Comparison of ENCODE assay signal across 17 cellular contexts in the genomic region with DNA sequence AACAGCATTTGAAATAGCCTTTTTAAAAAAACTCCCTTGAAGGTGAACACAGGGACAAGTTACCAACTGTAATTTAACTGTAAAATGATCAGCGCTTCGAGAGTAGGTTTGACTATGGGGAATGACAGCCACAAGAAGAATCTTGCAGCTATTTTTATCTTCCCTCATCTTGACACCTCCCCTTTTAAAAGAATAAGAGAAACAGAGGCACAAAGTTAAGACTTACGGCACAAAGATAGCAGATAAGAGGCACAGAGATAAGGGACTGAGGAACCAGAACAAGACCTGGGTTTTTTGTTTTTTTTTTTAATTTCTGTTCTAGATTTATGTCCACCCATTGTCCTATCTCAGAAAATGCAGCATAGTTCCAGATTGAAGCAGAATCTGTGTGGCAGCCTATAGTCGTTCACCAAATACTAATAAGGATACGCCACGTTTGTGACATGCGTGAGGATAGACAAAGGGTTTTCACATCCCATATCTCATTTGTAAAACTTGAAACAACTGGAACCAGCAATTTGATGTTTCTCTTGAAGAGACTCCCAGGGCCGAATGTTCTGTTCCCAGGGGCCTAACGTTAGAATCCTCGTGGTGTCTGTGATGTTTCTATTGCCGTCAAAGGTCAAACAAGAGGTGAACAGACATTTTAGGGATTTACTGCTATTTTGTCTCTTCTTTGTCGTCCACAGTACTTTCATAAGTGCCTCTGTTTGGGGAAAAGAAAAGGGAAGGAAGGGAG.
A peak's percentile ranks its signal among the peaks of the same experiment; 100 is the strongest.
DNase-seq lines count a peak whose midpoint lies in the region; ATAC-seq and TF ChIP-seq lines count a peak whose summit lies in the region.
"Had no signal": no experiment of that assay in that cellular context is flagged by ENCODE, and none has a peak within 500 bp of the region (broad histone marks: within the 10 kb centered on the region; RNA-seq: fewer than 3 reads in every experiment).

No MANE protein-coding gene starts in this region.

- no peaks in the 10 kb centered on the region for H3K27me3 ChIP-seq in CD4-positive, CD25-positive, alpha-beta regulatory T cell (ENCODE audit: control insufficient read depth, insufficient read depth, low read length)
- H3K27me3 ChIP-seq in DOHH2 (ENCODE audit: control insufficient read depth, low read length) = no peaks in the 10 kb centered on the region
- H3K27me3 ChIP-seq: foreskin keratinocyte, SJCRH30, tibial nerve had no signal

- peaks cover 7% of the 10 kb centered on the region for H3K36me3 Mint-ChIP-seq in CD4-positive, CD25-positive, alpha-beta regulatory T cell
- peaks cover 24% of the 10 kb centered on the region for H3K36me3 Mint-ChIP-seq in activated naive CD8-positive, alpha-beta T cell treated with anti-CD3 and anti-CD28 coated beads, Interleukin-2, amount 10 ng/mL, durations not matched to agents 7 days and 5 days
- peaks cover 0 to 17% (median 14%) of the 10 kb centered on the region in 3 donors for H3K36me3 Mint-ChIP-seq in naive thymus-derived CD8-positive, alpha-beta T cell

- no peak for DNase-seq in CD4-positive, CD25-positive, alpha-beta regulatory T cell
- no peak for DNase-seq in activated naive CD8-positive, alpha-beta T cell treated with anti-CD3 and anti-CD28 coated beads, Interleukin-2, amount 10 ng/mL, durations not matched to agents 7 days and 5 days
- no peak for DNase-seq in naive thymus-derived CD8-positive, alpha-beta T cell
- DNase-seq in NCI-H510A (lab: John Stamatoyannopoulos, UW) = no peak
- DNase-seq: foreskin keratinocyte; GM23248; NCI-H226; occipital lobe; SJCRH30; stimulated activated CD4-positive, alpha-beta T cell treated with anti-CD3 and anti-CD28 coated beads, Interleukin-4, amount 100 ng/mL, for 1 hour; stimulated activated CD8-positive, alpha-beta memory T cell treated with anti-CD3 and anti-CD28 coated beads, Interleukin-4, amount 100 ng/mL, for 48 hours had no signal

- H3K27ac Mint-ChIP-seq in CD4-positive, CD25-positive, alpha-beta regulatory T cell = peak overlapping the region; percentile 95 to 98 (median 96)
- peak overlapping the region; percentile 98 for H3K27ac Mint-ChIP-seq in activated naive CD8-positive, alpha-beta T cell treated with anti-CD3 and anti-CD28 coated beads, Interleukin-2, amount 10 ng/mL, durations not matched to agents 7 days and 5 days
- peak overlapping the region; percentile 72 to 99 (median 92) for H3K27ac Mint-ChIP-seq in naive thymus-derived CD8-positive, alpha-beta T cell

- POLR2A ChIA-PET in activated naive CD8-positive, alpha-beta T cell treated with anti-CD3 and anti-CD28 coated beads, Interleukin-2, amount 10 ng/mL, durations not matched to agents 7 days and 5 days (lab: Charles Lee) = interaction anchor here (1.6 kb wide), 1 partner anchor 271 kb away, joined by 5 read pairs; a partner anchor contains a TSS
- POLR2A ChIA-PET in naive thymus-derived CD8-positive, alpha-beta T cell (lab: Charles Lee) = interaction anchor here (0.7 kb wide), 2 partner anchors 85 to 211 kb away, joined by 3 to 6 read pairs; no protein-coding TSS in a partner anchor

- H3K4me3 ChIP-seq in CD4-positive, CD25-positive, alpha-beta regulatory T cell (ENCODE audit: low read depth, low read length) = peak overlapping the region; percentile 73
- no peak overlapping the region; the same call in 1 of the 2 replicates for H3K4me3 ChIP-seq in DOHH2 (ENCODE audit: low read length)
- H3K4me3 ChIP-seq: GM23248, SJCRH30, tibial nerve had no signal

- H3F3A ChIP-seq in DOHH2 (ENCODE audit: control insufficient read depth, insufficient read depth) = no peaks in the 10 kb centered on the region

- peaks cover 0 to 17% (median 4%) of the 10 kb centered on the region in 7 donors for H3K9me3 Mint-ChIP-seq in CD4-positive, CD25-positive, alpha-beta regulatory T cell
- peaks cover 9% of the 10 kb centered on the region for H3K9me3 Mint-ChIP-seq in activated naive CD8-positive, alpha-beta T cell treated with anti-CD3 and anti-CD28 coated beads, Interleukin-2, amount 10 ng/mL, durations not matched to agents 7 days and 5 days
- peaks cover 0 to 34% (median 13%) of the 10 kb centered on the region in 9 donors for H3K9me3 Mint-ChIP-seq in naive thymus-derived CD8-positive, alpha-beta T cell

- H4K20me1 ChIP-seq in DOHH2 (ENCODE audit: control insufficient read depth, insufficient read depth, low read depth, low read length) = no peaks in the 10 kb centered on the region

- H3K4me1 ChIP-seq in CD4-positive, CD25-positive, alpha-beta regulatory T cell (ENCODE audit: control insufficient read depth, insufficient read depth, low read length, poor library complexity, severe bottlenecking) = peaks cover 73% of the 10 kb centered on the region
- H3K4me1 ChIP-seq in DOHH2 (ENCODE audit: control insufficient read depth, low read length) = peaks cover 33% of the 10 kb centered on the region
- H3K4me1 ChIP-seq: foreskin keratinocyte had no signal

- H3K27me3 Mint-ChIP-seq in CD4-positive, CD25-positive, alpha-beta regulatory T cell = no peaks in the 10 kb centered on the region
- peaks cover 2% of the 10 kb centered on the region for H3K27me3 Mint-ChIP-seq in activated naive CD8-positive, alpha-beta T cell treated with anti-CD3 and anti-CD28 coated beads, Interleukin-2, amount 10 ng/mL, durations not matched to agents 7 days and 5 days
- H3K27me3 Mint-ChIP-seq in naive thymus-derived CD8-positive, alpha-beta T cell = peaks cover 0 to 3% (median 0%) of the 10 kb centered on the region in 5 donors

- H3K4me1 Mint-ChIP-seq in CD4-positive, CD25-positive, alpha-beta regulatory T cell = peaks cover 31 to 78% (median 43%) of the 10 kb centered on the region in 4 donors
- peaks cover 39% of the 10 kb centered on the region for H3K4me1 Mint-ChIP-seq in activated naive CD8-positive, alpha-beta T cell treated with anti-CD3 and anti-CD28 coated beads, Interleukin-2, amount 10 ng/mL, durations not matched to agents 7 days and 5 days
- H3K4me1 Mint-ChIP-seq in naive thymus-derived CD8-positive, alpha-beta T cell = peaks cover 25 to 71% (median 56%) of the 10 kb centered on the region in 4 donors

- no peaks in the 10 kb centered on the region for H3K36me3 ChIP-seq in CD4-positive, CD25-positive, alpha-beta regulatory T cell (ENCODE audit: control insufficient read depth, insufficient read depth, low read length)
- H3K36me3 ChIP-seq in DOHH2 (ENCODE audit: control insufficient read depth, low read length) = no peaks in the 10 kb centered on the region
- H3K36me3 ChIP-seq: SJCRH30, tibial nerve had no signal

- no peaks in the 10 kb centered on the region for H3K9me2 ChIP-seq in DOHH2 (replicated peaks; ENCODE audit: control insufficient read depth, low read length)

- H3K4me2 ChIP-seq in DOHH2 (ENCODE audit: low read length) = peak overlapping the region; percentile 61

- no peak for ATAC-seq in CD4-positive, CD25-positive, alpha-beta regulatory T cell (ENCODE audit: low read depth in 2 of 2)
- no peak for ATAC-seq in activated naive CD8-positive, alpha-beta T cell treated with anti-CD3 and anti-CD28 coated beads, Interleukin-2, amount 10 ng/mL, durations not matched to agents 7 days and 5 days (ENCODE audit: low read depth)
- ATAC-seq in naive thymus-derived CD8-positive, alpha-beta T cell = no peak
- no peak for ATAC-seq in GM19455 (IDR thresholded peaks at IDR 0.05; ENCODE audit: unreplicated experiment)
- no peak for ATAC-seq in GM21529 (IDR thresholded peaks at IDR 0.05; ENCODE audit: unreplicated experiment)
- ATAC-seq in GM21367 (IDR thresholded peaks at IDR 0.05; ENCODE audit: unreplicated experiment) = no peak
- ATAC-seq: foreskin keratinocyte had no signal

- H3K4me3 Mint-ChIP-seq in CD4-positive, CD25-positive, alpha-beta regulatory T cell = peak overlapping the region; percentile 81 to 85 (median 82)
- peak overlapping the region; percentile 81 for H3K4me3 Mint-ChIP-seq in activated naive CD8-positive, alpha-beta T cell treated with anti-CD3 and anti-CD28 coated beads, Interleukin-2, amount 10 ng/mL, durations not matched to agents 7 days and 5 days
- H3K4me3 Mint-ChIP-seq in naive thymus-derived CD8-positive, alpha-beta T cell = peak overlapping the region; percentile 53 to 83 (median 81)

- H3K79me2 ChIP-seq in DOHH2 (ENCODE audit: control insufficient read depth, low read length) = no peaks in the 10 kb centered on the region

- TF ChIP-seq CTCF in DOHH2 (IDR thresholded peaks at IDR 0.05; ENCODE audit: low read depth, low read length, poor library complexity, severe bottlenecking) = no peak

- peak overlapping the region; percentile 74 for H3K27ac ChIP-seq in CD4-positive, CD25-positive, alpha-beta regulatory T cell (ENCODE audit: insufficient read depth, low read length, poor library complexity, severe bottlenecking)
- no peak overlapping the region for H3K27ac ChIP-seq in DOHH2 (ENCODE audit: low read depth, low read length)
- H3K27ac ChIP-seq: C4-2B, foreskin keratinocyte, GM23248, SJCRH30 had no signal

- no peaks in the 10 kb centered on the region for H3K9me3 ChIP-seq in CD4-positive, CD25-positive, alpha-beta regulatory T cell (ENCODE audit: control insufficient read depth in 2 of 2, low read length in 2 of 2)
- no peaks in the 10 kb centered on the region for H3K9me3 ChIP-seq in DOHH2 (ENCODE audit: control insufficient read depth, insufficient read depth, low read length)
- H3K9me3 ChIP-seq: SJCRH30, tibial nerve had no signal
